In genomic region chr16:30558789-30559377, GRCh38 we compare ENCODE assay signal across 8 cellular contexts. TPM values are rescaled to one million over a fixed set of nuclear protein-coding genes. Genes with fewer than 3 reads are reported as not detected.
DNase-seq lines count a peak whose midpoint lies in the region; ATAC-seq and TF ChIP-seq lines count a peak whose summit lies in the region.

No MANE protein-coding gene starts in this region.

- CTCF ChIA-PET in HEK293T (lab: Yijun Ruan, JAX), result interaction anchor here (0.6 to 2.4 kb wide), 10 partner anchors 10 to 129 kb away, joined by 3 to 19 read pairs (median 4); partner anchors contain the start of genes DCTPP1, ZNF688 and ZNF747

- in situ Hi-C loops in astrocyte of the spinal cord (cut with HindIII; ENCODE audit: low sequenced_read_pairs), result no loop called here

- H3K36me3 Mint-ChIP-seq in activated naive CD4-positive, alpha-beta T cell treated with anti-CD3 and anti-CD28 coated beads, Interleukin-2, amount 50 U/mL, for 24 hours, result no peaks in the 10 kb centered on the region
- H3K36me3 Mint-ChIP-seq in memory B cell (peaks cover 5% of the 10 kb centered on the region), type B pancreatic cell (peaks cover 6% of the 10 kb centered on the region)

- peak overlapping the region; percentile 2 for H3K4me3 ChIP-seq in astrocyte of the spinal cord (ENCODE audit: low read depth, low read length)

- no peaks in the 10 kb centered on the region for H3K9me3 Mint-ChIP-seq in activated naive CD4-positive, alpha-beta T cell treated with anti-CD3 and anti-CD28 coated beads, Interleukin-2, amount 50 U/mL, for 24 hours
- no peaks in the 10 kb centered on the region for H3K9me3 Mint-ChIP-seq in memory B cell
- H3K9me3 Mint-ChIP-seq in type B pancreatic cell, result peaks cover 4% of the 10 kb centered on the region

- TF ChIP-seq CTCF in astrocyte of the spinal cord (IDR thresholded peaks at IDR 0.05; ENCODE audit: low read depth, low read length) (no peak), type B pancreatic cell (conservative IDR thresholded peaks at IDR 0.05) (no peak)

- peak overlapping the region; percentile 87 for H3K27ac Mint-ChIP-seq in activated naive CD4-positive, alpha-beta T cell treated with anti-CD3 and anti-CD28 coated beads, Interleukin-2, amount 50 U/mL, for 24 hours
- H3K27ac Mint-ChIP-seq in memory B cell, result peak overlapping the region; percentile 92
- H3K27ac Mint-ChIP-seq in type B pancreatic cell, result peak overlapping the region; percentile 89

- POLR2A ChIA-PET in HEK293T (lab: Yijun Ruan, JAX), result interaction anchor here (0.6 to 3.3 kb wide), 41 partner anchors 9 to 431 kb away, joined by 3 to 181 read pairs (median 4); partner anchors contain the start of genes DCTPP1, PRR14, ZNF688 and ZNF689

- H3K27me3 Mint-ChIP-seq in activated naive CD4-positive, alpha-beta T cell treated with anti-CD3 and anti-CD28 coated beads, Interleukin-2, amount 50 U/mL, for 24 hours, result no peaks in the 10 kb centered on the region
- H3K27me3 Mint-ChIP-seq in memory B cell (no peaks in the 10 kb centered on the region), type B pancreatic cell (no peaks in the 10 kb centered on the region)

- no peak for DNase-seq in activated naive CD4-positive, alpha-beta T cell treated with Interleukin-2 at 50 U/mL for 16 hours
- no peak for DNase-seq in astrocyte of the spinal cord (ENCODE audit: low read depth, low spot score)
- DNase-seq in memory B cell (ENCODE audit: low spot score in 2 of 2), result no peak
- DNase-seq in type B pancreatic cell (ENCODE audit: extremely low spot score, unreplicated experiment), result no peak
- no peak for DNase-seq in KG1 (lab: John Stamatoyannopoulos, UW)
- DNase-seq in DMS53 treated with DMSO at 0.1 percent for 48 hours (lab: John Stamatoyannopoulos, UW; ENCODE audit: unreplicated experiment), result no peak
- no peak for DNase-seq in HEK293T (ENCODE audit: extremely low spot score)

- ATAC-seq in memory B cell (ENCODE audit: low read depth), result no peak

- peak overlapping the region; percentile 91 for H3K4me3 Mint-ChIP-seq in activated naive CD4-positive, alpha-beta T cell treated with anti-CD3 and anti-CD28 coated beads, Interleukin-2, amount 50 U/mL, for 24 hours
- H3K4me3 Mint-ChIP-seq in memory B cell (peak overlapping the region; percentile 89), type B pancreatic cell (peak overlapping the region; percentile 89)

- H3K4me1 Mint-ChIP-seq in activated naive CD4-positive, alpha-beta T cell treated with anti-CD3 and anti-CD28 coated beads, Interleukin-2, amount 50 U/mL, for 24 hours, result peaks cover 39% of the 10 kb centered on the region
- H3K4me1 Mint-ChIP-seq in memory B cell, result peaks cover 12% of the 10 kb centered on the region
- H3K4me1 Mint-ChIP-seq in type B pancreatic cell (ENCODE audit: unreplicated experiment), result peaks cover 17% of the 10 kb centered on the region

TF ChIP-seq in HEK293T, 16 proteins besides CTCF, POLR2A, EP300 and RAD21:
- no peak for TF ChIP-seq TARDBP (IDR thresholded peaks at IDR 0.05)
- TF ChIP-seq SUZ12 (IDR thresholded peaks at IDR 0.05), result no peak
- TF ChIP-seq L3MBTL2 (conservative IDR thresholded peaks at IDR 0.05), result no peak; the same call in 1 of the 2 replicates
- no peak for TF ChIP-seq PKNOX1 (IDR thresholded peaks at IDR 0.05)
- TF ChIP-seq NFRKB (IDR thresholded peaks at IDR 0.05), result no peak
- no peak for TF ChIP-seq SP1 (IDR thresholded peaks at IDR 0.05)
- no peak for TF ChIP-seq ELF4 (IDR thresholded peaks at IDR 0.05)

RNA-seq across cellular contexts. Expression of gene ZNF764, which starts 0.7 kb away (rescaled TPM):
- total RNA-seq in type B pancreatic cell (ENCODE audit: low replicate concordance), result 16.8 and 20.2 TPM in 2 replicates

RNA-seq across cellular contexts. Expression of gene ZNF688, which starts 12.6 kb away (rescaled TPM):
- total RNA-seq in type B pancreatic cell (ENCODE audit: low replicate concordance), result 9.8 and 14.3 TPM in 2 replicates

RNA-seq across cellular contexts. Expression of gene ZNF747, which starts 24.2 kb away (rescaled TPM):
- total RNA-seq in type B pancreatic cell (ENCODE audit: low replicate concordance), result 9.3 and 11.4 TPM in 2 replicates

RNA-seq across cellular contexts. Expression of gene ZNF785, which starts 26.6 kb away (rescaled TPM):
- total RNA-seq in type B pancreatic cell (ENCODE audit: low replicate concordance), result 22.4 and 29.1 TPM in 2 replicates

RNA-seq across cellular contexts. Expression of gene ZNF768, which starts 32.5 kb away (rescaled TPM):
- 58.7 and 59.6 TPM in 2 replicates for total RNA-seq in type B pancreatic cell (ENCODE audit: low replicate concordance)
